Comparison of ENCODE assay signal across 12 cellular contexts in the genomic region with DNA sequence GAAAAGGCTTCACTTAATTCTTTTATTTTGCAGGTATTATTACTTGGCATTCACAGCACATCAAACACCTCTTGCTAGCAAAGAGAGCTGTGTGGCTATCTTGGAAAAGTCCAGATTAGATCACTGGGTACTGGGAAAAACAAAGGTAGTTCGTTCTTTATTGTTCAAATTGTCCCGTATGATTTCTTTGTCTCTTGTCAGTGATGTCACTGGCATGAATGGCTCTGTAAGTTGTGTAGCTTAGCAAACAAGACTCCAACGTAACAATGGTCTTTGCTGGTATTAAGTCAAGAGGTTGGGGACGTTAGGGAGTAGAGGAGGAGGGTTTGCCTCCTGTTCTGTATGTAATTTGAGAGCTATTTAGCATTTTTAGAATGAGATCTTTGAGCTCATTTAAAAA.
DNase-seq lines count a peak whose midpoint lies in the region; TF ChIP-seq lines count a peak whose summit lies in the region.
"Had no signal": no experiment of that assay in that cellular context is flagged by ENCODE, and none has a peak within 500 bp of the region (broad histone marks: within the 10 kb centered on the region; RNA-seq: fewer than 3 reads in every experiment).

No MANE protein-coding gene starts in this region.

- peaks cover under 1% of the 10 kb centered on the region for H3K4me1 ChIP-seq in endodermal cell (ENCODE audit: control insufficient read depth, insufficient read depth, low read length)

- WGBS in endodermal cell (ENCODE audit: insufficient coverage in 1 of 2, insufficient read length in 1 of 2), 2 experiments = 59 to 60% methylated on average over 1 to 4 of the region's 4 CpGs

- H3K27ac Mint-ChIP-seq in endodermal cell (no peak overlapping the region), type B pancreatic cell (no peak overlapping the region)
- no peak overlapping the region for H3K27ac Mint-ChIP-seq in activated T-helper 2 cell treated with anti-CD3 and anti-CD28 coated beads, Interferon-gamma antibody, Interleukin-2, Interleukin-4, amounts not matched to agents 10 μg/mL and 5 μg/mL and 100 μg/mL, durations not matched to agents 14 hours and 24 hours and 36 hours
- H3K27ac Mint-ChIP-seq: CD8-positive, alpha-beta T cell; IgD-negative memory B cell had no signal

- DNase-seq in COLO668 (lab: John Stamatoyannopoulos, UW; ENCODE audit: unreplicated experiment) (peak; percentile 10), DMS153 treated with DMSO at 0.1 percent for 48 hours (lab: John Stamatoyannopoulos, UW; ENCODE audit: unreplicated experiment) (peak; percentile 44), NCI-H345 treated with DMSO at 0.1 percent for 48 hours (lab: John Stamatoyannopoulos, UW; ENCODE audit: unreplicated experiment) (peak; percentile 43), endodermal cell (peak; percentile 20), type B pancreatic cell (ENCODE audit: extremely low spot score, unreplicated experiment) (no peak), A172 (ENCODE audit: low spot score) (no peak)
- DNase-seq in activated T-helper 2 cell treated with anti-CD3 and anti-CD28 coated beads, Interferon-gamma antibody, Interleukin-2, Interleukin-4, amounts not matched to agents 10 μg/mL and 5 μg/mL and 100 μg/mL, durations not matched to agents 14 hours and 24 hours and 36 hours (ENCODE audit: low spot score) = no peak
- DNase-seq: CD8-positive, alpha-beta T cell; HCEC 1CT; NCI-H1694 treated with DMSO at 0.1 percent for 48 hours; NCI-H446 had no signal

- no peaks in the 10 kb centered on the region for H3K36me3 ChIP-seq in endodermal cell (ENCODE audit: control insufficient read depth, insufficient read depth, low read length)

- H3K9me3 ChIP-seq in endodermal cell (ENCODE audit: control insufficient read depth, low read length) = no peaks in the 10 kb centered on the region

- H3K4me3 ChIP-seq in endodermal cell (ENCODE audit: low read length) = no peak overlapping the region

- peaks cover 2% of the 10 kb centered on the region for H3K27me3 Mint-ChIP-seq in endodermal cell (ENCODE audit: insufficient read depth)
- H3K27me3 Mint-ChIP-seq in type B pancreatic cell = peaks cover 42% of the 10 kb centered on the region
- peaks cover 5% of the 10 kb centered on the region for H3K27me3 Mint-ChIP-seq in activated T-helper 2 cell treated with anti-CD3 and anti-CD28 coated beads, Interferon-gamma antibody, Interleukin-2, Interleukin-4, amounts not matched to agents 10 μg/mL and 5 μg/mL and 100 μg/mL, durations not matched to agents 14 hours and 24 hours and 36 hours (ENCODE audit: low read depth)

- no peak overlapping the region for H3K9ac ChIP-seq in endodermal cell (ENCODE audit: extremely low read depth, low read length, poor library complexity, severe bottlenecking)

- H3K9me3 Mint-ChIP-seq in endodermal cell (no peaks in the 10 kb centered on the region), type B pancreatic cell (no peaks in the 10 kb centered on the region)
- no peaks in the 10 kb centered on the region for H3K9me3 Mint-ChIP-seq in activated T-helper 2 cell treated with anti-CD3 and anti-CD28 coated beads, Interferon-gamma antibody, Interleukin-2, Interleukin-4, amounts not matched to agents 10 μg/mL and 5 μg/mL and 100 μg/mL, durations not matched to agents 14 hours and 24 hours and 36 hours
- H3K9me3 Mint-ChIP-seq: CD8-positive, alpha-beta T cell; IgD-negative memory B cell had no signal

- no peaks in the 10 kb centered on the region for H3K36me3 Mint-ChIP-seq in endodermal cell (ENCODE audit: low read depth)
- H3K36me3 Mint-ChIP-seq in type B pancreatic cell = no peaks in the 10 kb centered on the region
- peaks cover 3% of the 10 kb centered on the region for H3K36me3 Mint-ChIP-seq in activated T-helper 2 cell treated with anti-CD3 and anti-CD28 coated beads, Interferon-gamma antibody, Interleukin-2, Interleukin-4, amounts not matched to agents 10 μg/mL and 5 μg/mL and 100 μg/mL, durations not matched to agents 14 hours and 24 hours and 36 hours (ENCODE audit: low read depth)
- H3K36me3 Mint-ChIP-seq: CD8-positive, alpha-beta T cell; IgD-negative memory B cell had no signal

- intact Hi-C loops in activated T-helper 2 cell treated with anti-CD3 and anti-CD28 coated beads, Interferon-gamma antibody, Interleukin-2, Interleukin-4, amounts not matched to agents 10 μg/mL and 5 μg/mL and 100 μg/mL, durations not matched to agents 14 hours and 24 hours and 36 hours (cut with micrococcal nuclease) = no loop called here

- H3K27ac ChIP-seq in endodermal cell (ENCODE audit: low read depth, low read length) = no peak overlapping the region

- TF ChIP-seq CTCF in endodermal cell (conservative IDR thresholded peaks at IDR 0.05) (no peak), type B pancreatic cell (conservative IDR thresholded peaks at IDR 0.05) (no peak)

- peaks cover 46% of the 10 kb centered on the region for H3K4me1 Mint-ChIP-seq in endodermal cell
- H3K4me1 Mint-ChIP-seq in type B pancreatic cell (ENCODE audit: unreplicated experiment) = peaks cover 9% of the 10 kb centered on the region
- peaks cover 1% of the 10 kb centered on the region for H3K4me1 Mint-ChIP-seq in activated T-helper 2 cell treated with anti-CD3 and anti-CD28 coated beads, Interferon-gamma antibody, Interleukin-2, Interleukin-4, amounts not matched to agents 10 μg/mL and 5 μg/mL and 100 μg/mL, durations not matched to agents 14 hours and 24 hours and 36 hours (ENCODE audit: low read depth)
- H3K4me1 Mint-ChIP-seq: IgD-negative memory B cell had no signal

- H3K4me3 Mint-ChIP-seq in endodermal cell (no peak overlapping the region), type B pancreatic cell (no peak overlapping the region)
- H3K4me3 Mint-ChIP-seq in activated T-helper 2 cell treated with anti-CD3 and anti-CD28 coated beads, Interferon-gamma antibody, Interleukin-2, Interleukin-4, amounts not matched to agents 10 μg/mL and 5 μg/mL and 100 μg/mL, durations not matched to agents 14 hours and 24 hours and 36 hours (ENCODE audit: low read depth) = no peak overlapping the region
- H3K4me3 Mint-ChIP-seq: CD8-positive, alpha-beta T cell; IgD-negative memory B cell had no signal

- no peaks in the 10 kb centered on the region for H3K27me3 ChIP-seq in endodermal cell (ENCODE audit: control insufficient read depth, insufficient read depth, low read length, poor library complexity, severe bottlenecking)

Comparison
In these comparisons a context has a peak if more than half of its experiments do, and no peak if none do; other contexts are left out.
1. DNase-seq: peak in COLO668 (single experiment), DMS153 treated with DMSO at 0.1 percent for 48 hours (single experiment), NCI-H345 treated with DMSO at 0.1 percent for 48 hours (single experiment) and endodermal cell (single experiment); none in type B pancreatic cell (single experiment), A172 (single experiment) and activated T-helper 2 cell treated with anti-CD3 and anti-CD28 coated beads, Interferon-gamma antibody, Interleukin-2, Interleukin-4, amounts not matched to agents 10 μg/mL and 5 μg/mL and 100 μg/mL, durations not matched to agents 14 hours and 24 hours and 36 hours (single experiment).